Comparison of ENCODE assay signal across 2 cellular contexts in the genomic region with DNA sequence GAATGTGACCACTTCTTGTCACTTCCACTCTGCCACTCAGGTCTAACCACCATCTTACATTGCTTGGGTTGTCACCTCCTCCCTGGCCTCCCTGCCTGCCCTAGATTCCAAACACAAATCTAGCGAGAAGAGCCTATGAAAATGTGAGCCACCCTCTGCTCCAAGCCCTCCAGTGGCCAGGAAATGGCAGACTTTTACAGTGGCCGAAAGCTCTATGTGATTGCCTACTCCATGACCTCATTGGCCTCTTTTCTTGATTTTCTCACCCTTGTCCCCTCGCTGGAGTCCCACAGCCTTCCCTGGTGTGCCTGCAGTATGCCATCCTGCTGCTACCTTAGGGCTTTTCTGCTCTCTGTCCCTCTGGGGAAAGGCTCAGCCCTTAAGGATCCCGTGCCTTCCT.
TF ChIP-seq lines count a peak whose summit lies in the region.

No MANE protein-coding gene starts in this region.

TF ChIP-seq in HepG2, 621 proteins besides CTCF, POLR2A, EP300 and RAD21:
- TF ChIP-seq SIX4 (CRISPR knock-in tag; IDR thresholded peaks at IDR 0.05) (no peak), ARID2 (CRISPR knock-in tag; IDR thresholded peaks at IDR 0.05; ENCODE audit: borderline replicate concordance) (no peak), ZNF354B (CRISPR knock-in tag; IDR thresholded peaks at IDR 0.05) (no peak), RARG (CRISPR knock-in tag; IDR thresholded peaks at IDR 0.05; ENCODE audit: low read depth) (no peak), IKZF1 (IDR thresholded peaks at IDR 0.05) (no peak), DR1 (CRISPR knock-in tag; IDR thresholded peaks at IDR 0.05) (no peak), KLF15 (CRISPR knock-in tag; IDR thresholded peaks at IDR 0.05; ENCODE audit: borderline replicate concordance) (no peak), ZNF263 (CRISPR knock-in tag; IDR thresholded peaks at IDR 0.05) (no peak), SRSF9 (IDR thresholded peaks at IDR 0.05; ENCODE audit: borderline replicate concordance, insufficient read depth, low read depth, low read length, poor library complexity, severe bottlenecking) (no peak), ZNF773 (CRISPR knock-in tag; IDR thresholded peaks at IDR 0.05; ENCODE audit: borderline replicate concordance) (no peak), GTF2F1 (IDR thresholded peaks at IDR 0.05; ENCODE audit: low read length) (no peak), IRX3 (CRISPR knock-in tag; IDR thresholded peaks at IDR 0.05; ENCODE audit: borderline replicate concordance, low read depth) (no peak), SIN3A (IDR thresholded peaks at IDR 0.05; ENCODE audit: borderline replicate concordance, low read depth, low read length) (no peak)
- TF ChIP-seq, protein P1, sequence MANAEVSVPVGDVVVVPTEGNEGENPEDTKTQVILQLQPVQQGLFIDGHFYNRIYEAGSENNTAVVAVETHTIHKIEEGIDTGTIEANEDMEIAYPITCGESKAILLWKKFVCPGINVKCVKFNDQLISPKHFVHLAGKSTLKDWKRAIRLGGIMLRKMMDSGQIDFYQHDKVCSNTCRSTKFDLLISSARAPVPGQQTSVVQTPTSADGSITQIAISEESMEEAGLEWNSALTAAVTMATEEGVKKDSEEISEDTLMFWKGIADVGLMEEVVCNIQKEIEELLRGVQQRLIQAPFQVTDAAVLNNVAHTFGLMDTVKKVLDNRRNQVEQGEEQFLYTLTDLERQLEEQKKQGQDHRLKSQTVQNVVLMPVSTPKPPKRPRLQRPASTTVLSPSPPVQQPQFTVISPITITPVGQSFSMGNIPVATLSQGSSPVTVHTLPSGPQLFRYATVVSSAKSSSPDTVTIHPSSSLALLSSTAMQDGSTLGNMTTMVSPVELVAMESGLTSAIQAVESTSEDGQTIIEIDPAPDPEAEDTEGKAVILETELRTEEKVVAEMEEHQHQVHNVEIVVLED (CRISPR knock-in tag; IDR thresholded peaks at IDR 0.05; ENCODE audit: borderline replicate concordance): no peak
- TF ChIP-seq, protein P2, sequence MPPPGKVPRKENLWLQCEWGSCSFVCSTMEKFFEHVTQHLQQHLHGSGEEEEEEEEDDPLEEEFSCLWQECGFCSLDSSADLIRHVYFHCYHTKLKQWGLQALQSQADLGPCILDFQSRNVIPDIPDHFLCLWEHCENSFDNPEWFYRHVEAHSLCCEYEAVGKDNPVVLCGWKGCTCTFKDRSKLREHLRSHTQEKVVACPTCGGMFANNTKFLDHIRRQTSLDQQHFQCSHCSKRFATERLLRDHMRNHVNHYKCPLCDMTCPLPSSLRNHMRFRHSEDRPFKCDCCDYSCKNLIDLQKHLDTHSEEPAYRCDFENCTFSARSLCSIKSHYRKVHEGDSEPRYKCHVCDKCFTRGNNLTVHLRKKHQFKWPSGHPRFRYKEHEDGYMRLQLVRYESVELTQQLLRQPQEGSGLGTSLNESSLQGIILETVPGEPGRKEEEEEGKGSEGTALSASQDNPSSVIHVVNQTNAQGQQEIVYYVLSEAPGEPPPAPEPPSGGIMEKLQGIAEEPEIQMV (CRISPR knock-in tag; IDR thresholded peaks at IDR 0.05; ENCODE audit: low read depth): no peak
- TF ChIP-seq, protein P3, sequence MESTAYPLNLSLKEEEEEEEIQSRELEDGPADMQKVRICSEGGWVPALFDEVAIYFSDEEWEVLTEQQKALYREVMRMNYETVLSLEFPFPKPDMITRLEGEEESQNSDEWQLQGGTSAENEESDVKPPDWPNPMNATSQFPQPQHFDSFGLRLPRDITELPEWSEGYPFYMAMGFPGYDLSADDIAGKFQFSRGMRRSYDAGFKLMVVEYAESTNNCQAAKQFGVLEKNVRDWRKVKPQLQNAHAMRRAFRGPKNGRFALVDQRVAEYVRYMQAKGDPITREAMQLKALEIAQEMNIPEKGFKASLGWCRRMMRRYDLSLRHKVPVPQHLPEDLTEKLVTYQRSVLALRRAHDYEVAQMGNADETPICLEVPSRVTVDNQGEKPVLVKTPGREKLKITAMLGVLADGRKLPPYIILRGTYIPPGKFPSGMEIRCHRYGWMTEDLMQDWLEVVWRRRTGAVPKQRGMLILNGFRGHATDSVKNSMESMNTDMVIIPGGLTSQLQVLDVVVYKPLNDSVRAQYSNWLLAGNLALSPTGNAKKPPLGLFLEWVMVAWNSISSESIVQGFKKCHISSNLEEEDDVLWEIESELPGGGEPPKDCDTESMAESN (CRISPR knock-in tag; conservative IDR thresholded peaks at IDR 0.05): no peak

TF ChIP-seq in H1, 55 proteins besides CTCF, POLR2A, EP300 and RAD21:
- TF ChIP-seq TEAD4 (IDR thresholded peaks at IDR 0.05; ENCODE audit: low read depth, low read length): no peak
